In genomic region chr7:95867309-95867708, GRCh38 we compare ENCODE assay signal across 12 cellular contexts.
DNase-seq lines count a peak whose midpoint lies in the region; ATAC-seq lines count a peak whose summit lies in the region.
"Had no signal": no experiment of that assay in that cellular context is flagged by ENCODE, and none has a peak within 500 bp of the region (broad histone marks: within the 10 kb centered on the region; RNA-seq: fewer than 3 reads in every experiment).

No MANE protein-coding gene starts in this region.

- H2BK120ac ChIP-seq in mesenchymal stem cell (ENCODE audit: low read depth, low read length) = no peak overlapping the region

- no peak overlapping the region for H4K91ac ChIP-seq in mesenchymal stem cell (ENCODE audit: low read length)

- no peaks in the 10 kb centered on the region for H3K79me1 ChIP-seq in mesenchymal stem cell (replicated peaks; ENCODE audit: low read length, poor library complexity, severe bottlenecking)

- DNase-seq in GM19240 (ENCODE audit: insufficient read length, low spot score) (peak; percentile 10), NCI-H1092 treated with DMSO at 0.1 percent for 48 hours (lab: John Stamatoyannopoulos, UW) (peak; percentile 46), mesenchymal stem cell (no peak), LoVo (ENCODE audit: low spot score) (no peak), EL (no peak)
- no peak for DNase-seq in effector CD8-positive, alpha-beta T cell (lab: John Stamatoyannopoulos, UW)
- DNase-seq: activated naive CD4-positive, alpha-beta T cell treated with anti-CD3 and anti-CD28 coated beads, Interleukin-2, amount 50 U/mL, for 16 hours; Karpas-422; midbrain; stimulated activated CD4-positive, alpha-beta T cell treated with anti-CD3 and anti-CD28 coated beads, Interleukin-2, amount 100 ng/mL, for 24 hours had no signal

- H4K8ac ChIP-seq in mesenchymal stem cell (ENCODE audit: low read length) = no peak overlapping the region

- peak; percentile 61 for ATAC-seq in HG02642 (IDR thresholded peaks at IDR 0.05; ENCODE audit: poor library complexity, unreplicated experiment)

- H2BK12ac ChIP-seq in mesenchymal stem cell (ENCODE audit: low read length in 2 of 2) = peak overlapping the region; percentile 6 to 43

- H2AFZ ChIP-seq in mesenchymal stem cell (ENCODE audit: low read depth, low read length) = no peak overlapping the region

- H3K9ac ChIP-seq in mesenchymal stem cell (ENCODE audit: low read length) = no peak overlapping the region

- H3K36me3 ChIP-seq in mesenchymal stem cell (ENCODE audit: control insufficient read depth in 1 of 2, insufficient read depth in 2 of 2, low read depth in 1 of 2, low read length in 2 of 2) = no peaks in the 10 kb centered on the region

- H2BK15ac ChIP-seq in mesenchymal stem cell (ENCODE audit: low read depth, poor library complexity, severe bottlenecking) = peak overlapping the region; percentile 2

- H3K4me1 ChIP-seq in mesenchymal stem cell (ENCODE audit: control insufficient read depth, insufficient read depth, low read depth, low read length) = peaks cover 4% of the 10 kb centered on the region

- 64% methylated on average over 3 of the region's 3 CpGs for WGBS in mesenchymal stem cell

- H3K18ac ChIP-seq in mesenchymal stem cell (ENCODE audit: low read depth in 1 of 2, low read length in 2 of 2) = peak overlapping the region in 1 of 2 experiments; percentile 18

- no peak overlapping the region for H3K27ac ChIP-seq in mesenchymal stem cell (ENCODE audit: low read length, poor library complexity, severe bottlenecking)
- H3K27ac ChIP-seq: epithelial cell of prostate had no signal

- no peak overlapping the region for H3K14ac ChIP-seq in mesenchymal stem cell (ENCODE audit: low read length in 2 of 2)

- no peak overlapping the region for H3K4me3 ChIP-seq in mesenchymal stem cell (ENCODE audit: insufficient read depth in 1 of 2, low read depth in 1 of 2, low read length in 2 of 2)

- no peak overlapping the region for H3K23ac ChIP-seq in mesenchymal stem cell (ENCODE audit: low read length in 2 of 2)

- H3K4me2 ChIP-seq in mesenchymal stem cell (ENCODE audit: low read length, poor library complexity, severe bottlenecking) = no peak overlapping the region

- no peak overlapping the region for H2BK5ac ChIP-seq in mesenchymal stem cell (ENCODE audit: low read depth, low read length, poor library complexity, severe bottlenecking)

- no peak overlapping the region for H2AK5ac ChIP-seq in mesenchymal stem cell (ENCODE audit: low read length, severe bottlenecking)

- no peaks in the 10 kb centered on the region for H3K9me3 ChIP-seq in mesenchymal stem cell (ENCODE audit: control insufficient read depth, low read length)

- H3K27me3 ChIP-seq in mesenchymal stem cell (ENCODE audit: control insufficient read depth in 1 of 2, insufficient read depth in 1 of 2, low read length in 2 of 2) = no peaks in the 10 kb centered on the region

- no peak overlapping the region for H3K4ac ChIP-seq in mesenchymal stem cell (ENCODE audit: low read depth in 1 of 2, low read length in 2 of 2)

Comparison
In these comparisons a context has a peak if more than half of its experiments do, and no peak if none do; other contexts are left out.
1. DNase-seq: peak in GM19240 (single experiment) and NCI-H1092 treated with DMSO at 0.1 percent for 48 hours (single experiment); none in mesenchymal stem cell (single experiment), LoVo (single experiment), effector CD8-positive, alpha-beta T cell (single experiment) and EL (single experiment).